Comparison of ENCODE assay signal across 30 cellular contexts in genomic region chr2:26739514-26739913, GRCh38. TPM values are rescaled to one million over a fixed set of nuclear protein-coding genes. Genes with fewer than 3 reads are reported as not detected.
"Had no signal": no experiment of that assay in that cellular context is flagged by ENCODE, and none has a peak within 500 bp of the region (broad histone marks: within the 10 kb centered on the region; RNA-seq: fewer than 3 reads in every experiment).

No MANE protein-coding gene starts in this region.

- DNase-seq: naive thymus-derived CD4-positive, alpha-beta T cell; natural killer cell; occipital lobe; ovary; psoas muscle; right cardiac atrium; right lobe of liver; sigmoid colon; small intestine; stimulated activated CD4-positive, alpha-beta T cell treated with anti-CD3 and anti-CD28 coated beads, Interleukin-15, amount 100 ng/mL, for 24 hours; stimulated activated CD4-positive, alpha-beta T cell treated with anti-CD3 and anti-CD28 coated beads, Interleukin-2, amount 100 ng/mL, for 24 hours; stimulated activated CD4-positive, alpha-beta T cell treated with anti-CD3 and anti-CD28 coated beads, Interleukin-2, amount 100 ng/mL, for 48 hours; stimulated activated CD4-positive, alpha-beta T cell treated with anti-CD3 and anti-CD28 coated beads, Interleukin-4, amount 100 ng/mL, for 24 hours; stimulated activated naive B cell treated with anti-CD40 and anti-IgM and Interleukin-4, amounts not matched to agents 10 μg/mL and 1 μg/mL and 100 μg/mL, for 72 hours; stimulated activated naive CD4-positive, alpha-beta T cell treated with Interleukin-2 at 50 U/mL for 16 hours; stomach; thyroid gland; trophoblast cell; upper lobe of left lung had no signal

- H3K4me1 ChIP-seq: psoas muscle, sigmoid colon had no signal

- H3K4me3 Mint-ChIP-seq: naive thymus-derived CD4-positive, alpha-beta T cell; natural killer cell; nephron; neural crest cell; stimulated activated effector memory CD8-positive, alpha-beta T cell treated with anti-CD3 and anti-CD28 coated beads, Interleukin-12 subunit alpha, Interleukin-12 subunit beta, amount 100 ng/mL, for 72 hours; stimulated activated naive B cell treated with anti-CD40 and anti-IgM and Interleukin-4, amounts not matched to agents 10 μg/mL and 1 μg/mL and 100 μg/mL, for 72 hours; stimulated activated naive CD8-positive, alpha-beta T cell treated with anti-CD3 and anti-CD28 coated beads, Interleukin-15, Interleukin-2, amounts not matched to agents 100 ng/mL and 50 ng/mL, for 24 hours had no signal

- H2AFZ ChIP-seq: parathyroid adenoma had no signal

- H3K79me2 ChIP-seq: parathyroid adenoma had no signal

- ATAC-seq: naive thymus-derived CD4-positive, alpha-beta T cell; natural killer cell; psoas muscle; right cardiac atrium; right lobe of liver; stimulated activated effector memory CD8-positive, alpha-beta T cell treated with anti-CD3 and anti-CD28 coated beads, Interleukin-12 subunit alpha, Interleukin-12 subunit beta, amount 100 ng/mL, for 72 hours; stimulated activated naive B cell treated with anti-CD40 and anti-IgM and Interleukin-4, amounts not matched to agents 10 μg/mL and 1 μg/mL and 100 μg/mL, for 72 hours had no signal

- H3K9ac ChIP-seq: parathyroid adenoma had no signal

- H3K27ac ChIP-seq: ovary, parathyroid adenoma, psoas muscle, right lobe of liver, sigmoid colon, stomach, thoracic aorta, thyroid gland, tibial nerve, upper lobe of left lung, vagina had no signal

- H3K27me3 ChIP-seq: ovary, right lobe of liver, sigmoid colon, thyroid gland, tibial nerve, upper lobe of left lung, vagina had no signal

- H3K9me3 Mint-ChIP-seq: natural killer cell; nephron; neural crest cell; stimulated activated effector memory CD8-positive, alpha-beta T cell treated with anti-CD3 and anti-CD28 coated beads, Interleukin-12 subunit alpha, Interleukin-12 subunit beta, amount 100 ng/mL, for 72 hours; stimulated activated naive B cell treated with anti-CD40 and anti-IgM and Interleukin-4, amounts not matched to agents 10 μg/mL and 1 μg/mL and 100 μg/mL, for 72 hours; stimulated activated naive CD8-positive, alpha-beta T cell treated with anti-CD3 and anti-CD28 coated beads, Interleukin-15, Interleukin-2, amounts not matched to agents 100 ng/mL and 50 ng/mL, for 24 hours had no signal

- H3K4me3 ChIP-seq: ovary, psoas muscle, right lobe of liver, sigmoid colon, stomach, thoracic aorta, thyroid gland, tibial nerve, upper lobe of left lung, vagina had no signal

- H3K27ac Mint-ChIP-seq: natural killer cell; nephron; progenitor cell of endocrine pancreas; stimulated activated effector memory CD8-positive, alpha-beta T cell treated with anti-CD3 and anti-CD28 coated beads, Interleukin-12 subunit alpha, Interleukin-12 subunit beta, amount 100 ng/mL, for 72 hours; stimulated activated naive B cell treated with anti-CD40 and anti-IgM and Interleukin-4, amounts not matched to agents 10 μg/mL and 1 μg/mL and 100 μg/mL, for 72 hours; stimulated activated naive CD8-positive, alpha-beta T cell treated with anti-CD3 and anti-CD28 coated beads, Interleukin-15, Interleukin-2, amounts not matched to agents 100 ng/mL and 50 ng/mL, for 24 hours had no signal

- H3K36me3 Mint-ChIP-seq: naive thymus-derived CD4-positive, alpha-beta T cell; natural killer cell; stimulated activated effector memory CD8-positive, alpha-beta T cell treated with anti-CD3 and anti-CD28 coated beads, Interleukin-12 subunit alpha, Interleukin-12 subunit beta, amount 100 ng/mL, for 72 hours; stimulated activated naive B cell treated with anti-CD40 and anti-IgM and Interleukin-4, amounts not matched to agents 10 μg/mL and 1 μg/mL and 100 μg/mL, for 72 hours had no signal

- H3K36me3 ChIP-seq: ovary, right lobe of liver, sigmoid colon, stomach, thoracic aorta, thyroid gland, tibial nerve, upper lobe of left lung, vagina had no signal

- H3K9me3 ChIP-seq: ovary, psoas muscle, right lobe of liver, sigmoid colon, stomach, thoracic aorta, thyroid gland, tibial nerve, upper lobe of left lung, vagina had no signal

- FAIRE-seq: small intestine, urothelium cell line had no signal

RNA-seq across cellular contexts. Expression of gene CENPA, which starts 46.3 kb away (rescaled TPM):
- total RNA-seq: psoas muscle, sigmoid colon, thoracic aorta, vagina had no signal
- polyA plus RNA-seq: naive thymus-derived CD4-positive, alpha-beta T cell had no signal

RNA-seq across cellular contexts. Expression of gene KCNK3, which starts 47.0 kb away (rescaled TPM):
- total RNA-seq: naive thymus-derived CD4-positive, alpha-beta T cell; natural killer cell; osteoblast had no signal
- polyA plus RNA-seq: naive thymus-derived CD4-positive, alpha-beta T cell had no signal
